Comparison of ENCODE assay signal across 1 cellular context in genomic region chr15:72230197-72231065, GRCh38.
TF ChIP-seq lines count a peak whose summit lies in the region.

No MANE protein-coding gene starts in this region.

TF ChIP-seq in K562, 482 proteins besides CTCF, POLR2A, EP300 and RAD21 (continued from another document and continues in another):
- TF ChIP-seq, protein P1, sequence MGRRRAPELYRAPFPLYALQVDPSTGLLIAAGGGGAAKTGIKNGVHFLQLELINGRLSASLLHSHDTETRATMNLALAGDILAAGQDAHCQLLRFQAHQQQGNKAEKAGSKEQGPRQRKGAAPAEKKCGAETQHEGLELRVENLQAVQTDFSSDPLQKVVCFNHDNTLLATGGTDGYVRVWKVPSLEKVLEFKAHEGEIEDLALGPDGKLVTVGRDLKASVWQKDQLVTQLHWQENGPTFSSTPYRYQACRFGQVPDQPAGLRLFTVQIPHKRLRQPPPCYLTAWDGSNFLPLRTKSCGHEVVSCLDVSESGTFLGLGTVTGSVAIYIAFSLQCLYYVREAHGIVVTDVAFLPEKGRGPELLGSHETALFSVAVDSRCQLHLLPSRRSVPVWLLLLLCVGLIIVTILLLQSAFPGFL (CRISPR knock-in tag; IDR thresholded peaks at IDR 0.05): no peak
- TF ChIP-seq, protein P2, sequence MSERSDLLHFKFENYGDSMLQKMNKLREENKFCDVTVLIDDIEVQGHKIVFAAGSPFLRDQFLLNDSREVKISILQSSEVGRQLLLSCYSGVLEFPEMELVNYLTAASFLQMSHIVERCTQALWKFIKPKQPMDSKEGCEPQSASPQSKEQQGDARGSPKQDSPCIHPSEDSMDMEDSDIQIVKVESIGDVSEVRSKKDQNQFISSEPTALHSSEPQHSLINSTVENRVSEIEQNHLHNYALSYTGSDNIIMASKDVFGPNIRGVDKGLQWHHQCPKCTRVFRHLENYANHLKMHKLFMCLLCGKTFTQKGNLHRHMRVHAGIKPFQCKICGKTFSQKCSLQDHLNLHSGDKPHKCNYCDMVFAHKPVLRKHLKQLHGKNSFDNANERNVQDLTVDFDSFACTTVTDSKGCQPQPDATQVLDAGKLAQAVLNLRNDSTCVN (CRISPR knock-in tag; IDR thresholded peaks at IDR 0.05): peak; percentile 84
- TF ChIP-seq CBFA2T3 (IDR thresholded peaks at IDR 0.05): peak; percentile 44; the same call in 1 of the 2 replicates
- TF ChIP-seq FOXJ2 (tag; IDR thresholded peaks at IDR 0.05): no peak
- TF ChIP-seq NCOR1 (IDR thresholded peaks at IDR 0.05): peak; percentile 43
- no peak for TF ChIP-seq ZFP1 (CRISPR knock-in tag; IDR thresholded peaks at IDR 0.05)
- TF ChIP-seq ZNF263 (CRISPR knock-in tag; IDR thresholded peaks at IDR 0.05; ENCODE audit: borderline replicate concordance): peak; percentile 85
- no peak for TF ChIP-seq ZNF232 (CRISPR knock-in tag; IDR thresholded peaks at IDR 0.05)
- TF ChIP-seq, protein P3, sequence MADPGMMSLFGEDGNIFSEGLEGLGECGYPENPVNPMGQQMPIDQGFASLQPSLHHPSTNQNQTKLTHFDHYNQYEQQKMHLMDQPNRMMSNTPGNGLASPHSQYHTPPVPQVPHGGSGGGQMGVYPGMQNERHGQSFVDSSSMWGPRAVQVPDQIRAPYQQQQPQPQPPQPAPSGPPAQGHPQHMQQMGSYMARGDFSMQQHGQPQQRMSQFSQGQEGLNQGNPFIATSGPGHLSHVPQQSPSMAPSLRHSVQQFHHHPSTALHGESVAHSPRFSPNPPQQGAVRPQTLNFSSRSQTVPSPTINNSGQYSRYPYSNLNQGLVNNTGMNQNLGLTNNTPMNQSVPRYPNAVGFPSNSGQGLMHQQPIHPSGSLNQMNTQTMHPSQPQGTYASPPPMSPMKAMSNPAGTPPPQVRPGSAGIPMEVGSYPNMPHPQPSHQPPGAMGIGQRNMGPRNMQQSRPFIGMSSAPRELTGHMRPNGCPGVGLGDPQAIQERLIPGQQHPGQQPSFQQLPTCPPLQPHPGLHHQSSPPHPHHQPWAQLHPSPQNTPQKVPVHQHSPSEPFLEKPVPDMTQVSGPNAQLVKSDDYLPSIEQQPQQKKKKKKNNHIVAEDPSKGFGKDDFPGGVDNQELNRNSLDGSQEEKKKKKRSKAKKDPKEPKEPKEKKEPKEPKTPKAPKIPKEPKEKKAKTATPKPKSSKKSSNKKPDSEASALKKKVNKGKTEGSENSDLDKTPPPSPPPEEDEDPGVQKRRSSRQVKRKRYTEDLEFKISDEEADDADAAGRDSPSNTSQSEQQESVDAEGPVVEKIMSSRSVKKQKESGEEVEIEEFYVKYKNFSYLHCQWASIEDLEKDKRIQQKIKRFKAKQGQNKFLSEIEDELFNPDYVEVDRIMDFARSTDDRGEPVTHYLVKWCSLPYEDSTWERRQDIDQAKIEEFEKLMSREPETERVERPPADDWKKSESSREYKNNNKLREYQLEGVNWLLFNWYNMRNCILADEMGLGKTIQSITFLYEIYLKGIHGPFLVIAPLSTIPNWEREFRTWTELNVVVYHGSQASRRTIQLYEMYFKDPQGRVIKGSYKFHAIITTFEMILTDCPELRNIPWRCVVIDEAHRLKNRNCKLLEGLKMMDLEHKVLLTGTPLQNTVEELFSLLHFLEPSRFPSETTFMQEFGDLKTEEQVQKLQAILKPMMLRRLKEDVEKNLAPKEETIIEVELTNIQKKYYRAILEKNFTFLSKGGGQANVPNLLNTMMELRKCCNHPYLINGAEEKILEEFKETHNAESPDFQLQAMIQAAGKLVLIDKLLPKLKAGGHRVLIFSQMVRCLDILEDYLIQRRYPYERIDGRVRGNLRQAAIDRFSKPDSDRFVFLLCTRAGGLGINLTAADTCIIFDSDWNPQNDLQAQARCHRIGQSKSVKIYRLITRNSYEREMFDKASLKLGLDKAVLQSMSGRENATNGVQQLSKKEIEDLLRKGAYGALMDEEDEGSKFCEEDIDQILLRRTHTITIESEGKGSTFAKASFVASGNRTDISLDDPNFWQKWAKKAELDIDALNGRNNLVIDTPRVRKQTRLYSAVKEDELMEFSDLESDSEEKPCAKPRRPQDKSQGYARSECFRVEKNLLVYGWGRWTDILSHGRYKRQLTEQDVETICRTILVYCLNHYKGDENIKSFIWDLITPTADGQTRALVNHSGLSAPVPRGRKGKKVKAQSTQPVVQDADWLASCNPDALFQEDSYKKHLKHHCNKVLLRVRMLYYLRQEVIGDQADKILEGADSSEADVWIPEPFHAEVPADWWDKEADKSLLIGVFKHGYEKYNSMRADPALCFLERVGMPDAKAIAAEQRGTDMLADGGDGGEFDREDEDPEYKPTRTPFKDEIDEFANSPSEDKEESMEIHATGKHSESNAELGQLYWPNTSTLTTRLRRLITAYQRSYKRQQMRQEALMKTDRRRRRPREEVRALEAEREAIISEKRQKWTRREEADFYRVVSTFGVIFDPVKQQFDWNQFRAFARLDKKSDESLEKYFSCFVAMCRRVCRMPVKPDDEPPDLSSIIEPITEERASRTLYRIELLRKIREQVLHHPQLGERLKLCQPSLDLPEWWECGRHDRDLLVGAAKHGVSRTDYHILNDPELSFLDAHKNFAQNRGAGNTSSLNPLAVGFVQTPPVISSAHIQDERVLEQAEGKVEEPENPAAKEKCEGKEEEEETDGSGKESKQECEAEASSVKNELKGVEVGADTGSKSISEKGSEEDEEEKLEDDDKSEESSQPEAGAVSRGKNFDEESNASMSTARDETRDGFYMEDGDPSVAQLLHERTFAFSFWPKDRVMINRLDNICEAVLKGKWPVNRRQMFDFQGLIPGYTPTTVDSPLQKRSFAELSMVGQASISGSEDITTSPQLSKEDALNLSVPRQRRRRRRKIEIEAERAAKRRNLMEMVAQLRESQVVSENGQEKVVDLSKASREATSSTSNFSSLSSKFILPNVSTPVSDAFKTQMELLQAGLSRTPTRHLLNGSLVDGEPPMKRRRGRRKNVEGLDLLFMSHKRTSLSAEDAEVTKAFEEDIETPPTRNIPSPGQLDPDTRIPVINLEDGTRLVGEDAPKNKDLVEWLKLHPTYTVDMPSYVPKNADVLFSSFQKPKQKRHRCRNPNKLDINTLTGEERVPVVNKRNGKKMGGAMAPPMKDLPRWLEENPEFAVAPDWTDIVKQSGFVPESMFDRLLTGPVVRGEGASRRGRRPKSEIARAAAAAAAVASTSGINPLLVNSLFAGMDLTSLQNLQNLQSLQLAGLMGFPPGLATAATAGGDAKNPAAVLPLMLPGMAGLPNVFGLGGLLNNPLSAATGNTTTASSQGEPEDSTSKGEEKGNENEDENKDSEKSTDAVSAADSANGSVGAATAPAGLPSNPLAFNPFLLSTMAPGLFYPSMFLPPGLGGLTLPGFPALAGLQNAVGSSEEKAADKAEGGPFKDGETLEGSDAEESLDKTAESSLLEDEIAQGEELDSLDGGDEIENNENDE (IDR thresholded peaks at IDR 0.05; ENCODE audit: low read depth, low read length): no peak
- peak; percentile 20; the same call in 1 of the 2 replicates for TF ChIP-seq PKNOX1 (IDR thresholded peaks at IDR 0.05)
- TF ChIP-seq PHB2 (IDR thresholded peaks at IDR 0.05; ENCODE audit: low read depth): peak; percentile 59; the same call in 1 of the 2 replicates
- TF ChIP-seq RERE (CRISPR knock-in tag; IDR thresholded peaks at IDR 0.05; ENCODE audit: borderline replicate concordance): no peak
- TF ChIP-seq HIVEP1 (CRISPR knock-in tag; IDR thresholded peaks at IDR 0.05): no peak
- TF ChIP-seq, protein P4, sequence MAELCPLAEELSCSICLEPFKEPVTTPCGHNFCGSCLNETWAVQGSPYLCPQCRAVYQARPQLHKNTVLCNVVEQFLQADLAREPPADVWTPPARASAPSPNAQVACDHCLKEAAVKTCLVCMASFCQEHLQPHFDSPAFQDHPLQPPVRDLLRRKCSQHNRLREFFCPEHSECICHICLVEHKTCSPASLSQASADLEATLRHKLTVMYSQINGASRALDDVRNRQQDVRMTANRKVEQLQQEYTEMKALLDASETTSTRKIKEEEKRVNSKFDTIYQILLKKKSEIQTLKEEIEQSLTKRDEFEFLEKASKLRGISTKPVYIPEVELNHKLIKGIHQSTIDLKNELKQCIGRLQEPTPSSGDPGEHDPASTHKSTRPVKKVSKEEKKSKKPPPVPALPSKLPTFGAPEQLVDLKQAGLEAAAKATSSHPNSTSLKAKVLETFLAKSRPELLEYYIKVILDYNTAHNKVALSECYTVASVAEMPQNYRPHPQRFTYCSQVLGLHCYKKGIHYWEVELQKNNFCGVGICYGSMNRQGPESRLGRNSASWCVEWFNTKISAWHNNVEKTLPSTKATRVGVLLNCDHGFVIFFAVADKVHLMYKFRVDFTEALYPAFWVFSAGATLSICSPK (IDR thresholded peaks at IDR 0.05; ENCODE audit: borderline replicate concordance): peak; percentile 96; the same call in 1 of the 2 replicates
- TF ChIP-seq, protein P5, sequence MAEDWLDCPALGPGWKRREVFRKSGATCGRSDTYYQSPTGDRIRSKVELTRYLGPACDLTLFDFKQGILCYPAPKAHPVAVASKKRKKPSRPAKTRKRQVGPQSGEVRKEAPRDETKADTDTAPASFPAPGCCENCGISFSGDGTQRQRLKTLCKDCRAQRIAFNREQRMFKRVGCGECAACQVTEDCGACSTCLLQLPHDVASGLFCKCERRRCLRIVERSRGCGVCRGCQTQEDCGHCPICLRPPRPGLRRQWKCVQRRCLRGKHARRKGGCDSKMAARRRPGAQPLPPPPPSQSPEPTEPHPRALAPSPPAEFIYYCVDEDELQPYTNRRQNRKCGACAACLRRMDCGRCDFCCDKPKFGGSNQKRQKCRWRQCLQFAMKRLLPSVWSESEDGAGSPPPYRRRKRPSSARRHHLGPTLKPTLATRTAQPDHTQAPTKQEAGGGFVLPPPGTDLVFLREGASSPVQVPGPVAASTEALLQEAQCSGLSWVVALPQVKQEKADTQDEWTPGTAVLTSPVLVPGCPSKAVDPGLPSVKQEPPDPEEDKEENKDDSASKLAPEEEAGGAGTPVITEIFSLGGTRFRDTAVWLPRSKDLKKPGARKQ (CRISPR knock-in tag; IDR thresholded peaks at IDR 0.05): no peak
- no peak for TF ChIP-seq RUNX1 (IDR thresholded peaks at IDR 0.05; ENCODE audit: low read depth)
- TF ChIP-seq GATA2 (CRISPR knock-in tag; IDR thresholded peaks at IDR 0.05): no peak
- TF ChIP-seq ZNF668 (CRISPR knock-in tag; IDR thresholded peaks at IDR 0.05): no peak
- TF ChIP-seq PCBP1 (IDR thresholded peaks at IDR 0.05; ENCODE audit: low read depth, low read length, poor library complexity, severe bottlenecking): peak; percentile 35
- TF ChIP-seq, protein P6, sequence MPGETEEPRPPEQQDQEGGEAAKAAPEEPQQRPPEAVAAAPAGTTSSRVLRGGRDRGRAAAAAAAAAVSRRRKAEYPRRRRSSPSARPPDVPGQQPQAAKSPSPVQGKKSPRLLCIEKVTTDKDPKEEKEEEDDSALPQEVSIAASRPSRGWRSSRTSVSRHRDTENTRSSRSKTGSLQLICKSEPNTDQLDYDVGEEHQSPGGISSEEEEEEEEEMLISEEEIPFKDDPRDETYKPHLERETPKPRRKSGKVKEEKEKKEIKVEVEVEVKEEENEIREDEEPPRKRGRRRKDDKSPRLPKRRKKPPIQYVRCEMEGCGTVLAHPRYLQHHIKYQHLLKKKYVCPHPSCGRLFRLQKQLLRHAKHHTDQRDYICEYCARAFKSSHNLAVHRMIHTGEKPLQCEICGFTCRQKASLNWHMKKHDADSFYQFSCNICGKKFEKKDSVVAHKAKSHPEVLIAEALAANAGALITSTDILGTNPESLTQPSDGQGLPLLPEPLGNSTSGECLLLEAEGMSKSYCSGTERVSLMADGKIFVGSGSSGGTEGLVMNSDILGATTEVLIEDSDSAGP (CRISPR knock-in tag; IDR thresholded peaks at IDR 0.05): no peak
- TF ChIP-seq CBX2 (IDR thresholded peaks at IDR 0.05; ENCODE audit: insufficient read depth, low read length, poor library complexity, severe bottlenecking): no peak
